Comparison of ENCODE assay signal across 17 cellular contexts in the genomic region with DNA sequence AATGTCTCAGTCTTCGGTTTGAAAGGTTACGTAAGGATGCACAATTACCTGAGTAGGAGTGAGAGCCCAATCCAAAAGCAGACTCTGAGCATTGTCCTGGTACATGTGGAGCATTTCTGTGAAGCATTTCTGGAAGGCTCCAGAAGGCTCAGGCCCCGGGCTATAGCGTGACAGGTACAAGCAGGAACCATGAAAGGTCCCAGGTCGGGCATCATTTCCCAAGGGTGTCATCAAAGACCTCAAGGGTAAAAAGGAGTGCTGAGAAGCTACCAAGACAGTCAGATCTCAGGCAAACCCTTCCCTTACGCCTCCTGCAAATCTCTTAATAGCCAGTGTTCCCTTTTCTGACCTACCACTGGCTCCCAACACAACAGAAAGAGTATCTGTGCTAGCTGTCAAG. TPM values are rescaled to one million over a fixed set of nuclear protein-coding genes. Genes with fewer than 3 reads are reported as not detected.
DNase-seq lines count a peak whose midpoint lies in the region; ATAC-seq, FAIRE-seq and TF ChIP-seq lines count a peak whose summit lies in the region.
"Had no signal": no experiment of that assay in that cellular context is flagged by ENCODE, and none has a peak within 500 bp of the region (broad histone marks: within the 10 kb centered on the region; RNA-seq: fewer than 3 reads in every experiment).

No MANE protein-coding gene starts in this region.

- no peaks in the 10 kb centered on the region for H3K9me3 Mint-ChIP-seq in WTC11
- no peaks in the 10 kb centered on the region for H3K9me3 Mint-ChIP-seq in activated CD4-positive, alpha-beta memory T cell treated with anti-CD3 and anti-CD28 coated beads, Interleukin-2, amount 10 ng/mL, durations not matched to agents 7 days and 5 days
- H3K9me3 Mint-ChIP-seq: CD8-positive, alpha-beta memory T cell had no signal

- H3F3A ChIP-seq in DOHH2 (ENCODE audit: control insufficient read depth, insufficient read depth) = 0 out of 2 replicates have a peak, but pooled peaks cover 5% of the 10 kb centered on the region

- H3K4me3 Mint-ChIP-seq in WTC11 = no peak overlapping the region
- no peak overlapping the region for H3K4me3 Mint-ChIP-seq in activated CD4-positive, alpha-beta memory T cell treated with anti-CD3 and anti-CD28 coated beads, Interleukin-2, amount 10 ng/mL, durations not matched to agents 7 days and 5 days
- H3K4me3 Mint-ChIP-seq: CD8-positive, alpha-beta memory T cell had no signal

- H3K4me3 ChIP-seq in DOHH2 (ENCODE audit: low read length) = no peak overlapping the region
- H3K4me3 ChIP-seq: BLaER1 had no signal

- no peaks in the 10 kb centered on the region for H3K9me2 ChIP-seq in DOHH2 (replicated peaks; ENCODE audit: control insufficient read depth, low read length)

- CTCF ChIA-PET in WTC11 (lab: Charles Lee) = no interaction called here
- CTCF ChIA-PET in activated CD4-positive, alpha-beta memory T cell treated with anti-CD3 and anti-CD28 coated beads, Interleukin-2, amount 10 ng/mL, durations not matched to agents 7 days and 5 days (lab: Charles Lee) = no interaction called here

- FAIRE-seq in GM19239 (lab: Jason Lieb, UNC) = peak; percentile 71

- no peaks in the 10 kb centered on the region for H4K20me1 ChIP-seq in DOHH2 (ENCODE audit: control insufficient read depth, insufficient read depth, low read depth, low read length)
- H4K20me1 ChIP-seq: BLaER1 had no signal

- peaks cover 64% of the 10 kb centered on the region for H3K4me1 Mint-ChIP-seq in WTC11
- no peaks in the 10 kb centered on the region for H3K4me1 Mint-ChIP-seq in activated CD4-positive, alpha-beta memory T cell treated with anti-CD3 and anti-CD28 coated beads, Interleukin-2, amount 10 ng/mL, durations not matched to agents 7 days and 5 days
- H3K4me1 Mint-ChIP-seq: CD8-positive, alpha-beta memory T cell had no signal

- 0 out of 2 replicates have a peak overlapping the region, but pooled peaks have one; percentile 41 for H3K27ac Mint-ChIP-seq in WTC11
- no peak overlapping the region for H3K27ac Mint-ChIP-seq in activated CD4-positive, alpha-beta memory T cell treated with anti-CD3 and anti-CD28 coated beads, Interleukin-2, amount 10 ng/mL, durations not matched to agents 7 days and 5 days
- H3K27ac Mint-ChIP-seq: CD8-positive, alpha-beta memory T cell had no signal

- no peaks in the 10 kb centered on the region; the same call in 1 of the 2 replicates for H3K27me3 Mint-ChIP-seq in WTC11 (ENCODE audit: low read depth)
- H3K27me3 Mint-ChIP-seq in activated CD4-positive, alpha-beta memory T cell treated with anti-CD3 and anti-CD28 coated beads, Interleukin-2, amount 10 ng/mL, durations not matched to agents 7 days and 5 days = no peaks in the 10 kb centered on the region

- no peak for DNase-seq in GM19239 (ENCODE audit: insufficient read length, low spot score)
- no peak for DNase-seq in WTC11 (ENCODE audit: low spot score)
- DNase-seq in left colon = no peak
- DNase-seq in NCI-H1694 treated with DMSO at 0.1 percent for 48 hours (lab: John Stamatoyannopoulos, UW) = no peak
- no peak for DNase-seq in kidney glomerular epithelial cell (lab: John Stamatoyannopoulos, UW)
- no peak for DNase-seq in activated CD4-positive, alpha-beta memory T cell treated with anti-CD3 and anti-CD28 coated beads, Interleukin-2, amount 10 ng/mL, durations not matched to agents 7 days and 5 days
- DNase-seq: 8988T; AML-193; Caco-2; CD8-positive, alpha-beta memory T cell; DMS53; IMR-90; KBM-7 had no signal

- ATAC-seq in WTC11 (no peak), left colon (peak; percentile 54), GM21423 (IDR thresholded peaks at IDR 0.05; ENCODE audit: unreplicated experiment) (no peak)
- ATAC-seq: HCT116 had no signal

- H3K36me3 ChIP-seq in DOHH2 (ENCODE audit: control insufficient read depth, low read length) = no peaks in the 10 kb centered on the region
- H3K36me3 ChIP-seq: BLaER1 had no signal

- intact Hi-C loops in left colon (cut with DNase I, micrococcal nuclease) = no loop called here

- no peaks in the 10 kb centered on the region for H3K9me3 ChIP-seq in DOHH2 (ENCODE audit: control insufficient read depth, insufficient read depth, low read length)
- H3K9me3 ChIP-seq: BLaER1, Caco-2 had no signal

- H3K4me2 ChIP-seq in DOHH2 (ENCODE audit: low read length) = peak overlapping the region; percentile 12
- H3K4me2 ChIP-seq: BLaER1 had no signal

- TF ChIP-seq CTCF in DOHH2 (IDR thresholded peaks at IDR 0.05; ENCODE audit: low read depth, low read length, poor library complexity, severe bottlenecking) (no peak), WTC11 (IDR thresholded peaks at IDR 0.05) (no peak)

- no peaks in the 10 kb centered on the region for H3K27me3 ChIP-seq in DOHH2 (ENCODE audit: control insufficient read depth, low read length)

- H3K79me2 ChIP-seq in DOHH2 (ENCODE audit: control insufficient read depth, low read length) = peaks cover 9% of the 10 kb centered on the region; the same call in 1 of the 2 replicates

- peaks cover 62% of the 10 kb centered on the region for H3K4me1 ChIP-seq in DOHH2 (ENCODE audit: control insufficient read depth, low read length)
- H3K4me1 ChIP-seq: Caco-2 had no signal

- POLR2A ChIA-PET in WTC11 (lab: Charles Lee) = no interaction called here
- POLR2A ChIA-PET in activated CD4-positive, alpha-beta memory T cell treated with anti-CD3 and anti-CD28 coated beads, Interleukin-2, amount 10 ng/mL, durations not matched to agents 7 days and 5 days (lab: Charles Lee) = no interaction called here

- peaks cover 6% of the 10 kb centered on the region for H3K36me3 Mint-ChIP-seq in WTC11
- H3K36me3 Mint-ChIP-seq in activated CD4-positive, alpha-beta memory T cell treated with anti-CD3 and anti-CD28 coated beads, Interleukin-2, amount 10 ng/mL, durations not matched to agents 7 days and 5 days (ENCODE audit: low read depth) = no peaks in the 10 kb centered on the region
- H3K36me3 Mint-ChIP-seq: CD8-positive, alpha-beta memory T cell had no signal

- H3K27ac ChIP-seq in DOHH2 (ENCODE audit: low read depth, low read length) = no peak overlapping the region
- H3K27ac ChIP-seq: BLaER1 had no signal

TF ChIP-seq in WTC11, 78 proteins besides CTCF, POLR2A, EP300 and RAD21:
- TF ChIP-seq ZNF138 (CRISPR knock-in tag; conservative IDR thresholded peaks at IDR 0.05) (no peak), STAT6 (CRISPR knock-in tag; conservative IDR thresholded peaks at IDR 0.05; ENCODE audit: low read depth) (no peak), TEAD4 (CRISPR knock-in tag; IDR thresholded peaks at IDR 0.05) (no peak)

RNA-seq across cellular contexts. Expression of gene GPC4, which starts 30.8 kb away (rescaled TPM):
- total RNA-seq in WTC11 (2021) (120 to 144 TPM (median 120 TPM) in 3 replicates), left colon (10 to 100 TPM; 15.3 to 16.7 TPM)
- total RNA-seq in activated CD4-positive, alpha-beta memory T cell treated with anti-CD3 and anti-CD28 coated beads, Interleukin-2, amount 10 ng/mL, durations not matched to agents 7 days and 5 days = not detected
- total RNA-seq: CD8-positive, alpha-beta memory T cell had no signal

Comparison
In these comparisons a context has a peak if more than half of its experiments do, and no peak if none do; other contexts are left out.
1. RNA of gene GPC4, which starts 30.8 kb away (total RNA-seq): 120 to 144 TPM in WTC11 and 15.3 to 16.7 TPM in left colon; not detected in activated CD4-positive, alpha-beta memory T cell treated with anti-CD3 and anti-CD28 coated beads, Interleukin-2, amount 10 ng/mL, durations not matched to agents 7 days and 5 days; every median in the first group is over 10 times any median in the second.